11 cellular contexts compared by ENCODE assay signal in the genomic region with DNA sequence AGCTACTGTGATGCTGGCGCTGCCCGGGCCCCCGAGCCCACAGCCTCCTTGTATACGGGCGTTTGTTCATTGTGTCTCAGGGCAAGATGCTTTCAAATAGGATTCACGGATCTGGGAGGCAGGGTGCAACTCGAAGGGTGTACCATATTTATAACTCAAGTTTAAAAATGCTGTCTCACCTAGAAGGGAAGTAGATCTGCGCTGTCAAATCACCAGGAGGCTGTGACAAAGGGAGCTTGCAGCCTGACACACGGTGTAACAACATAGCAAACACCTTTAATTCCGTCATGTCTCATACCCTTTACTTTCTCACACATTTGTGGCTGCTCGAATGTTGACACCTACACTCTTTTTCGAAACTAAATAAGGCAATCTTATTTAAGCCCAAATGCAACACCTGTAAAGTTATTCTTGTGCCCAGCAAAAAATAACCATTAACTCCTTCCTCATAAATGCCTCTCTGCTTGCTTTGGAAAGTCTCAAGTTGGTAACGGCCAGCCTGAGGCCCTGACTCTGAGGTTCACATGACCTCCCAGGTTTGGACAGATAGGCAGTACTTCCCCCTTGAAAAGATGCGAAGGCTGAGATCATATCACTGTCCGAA. TPM values are rescaled to one million over a fixed set of nuclear protein-coding genes. Genes with fewer than 3 reads are reported as not detected.
DNase-seq lines count a peak whose midpoint lies in the region; ATAC-seq and TF ChIP-seq lines count a peak whose summit lies in the region.
"Had no signal": no experiment of that assay in that cellular context is flagged by ENCODE, and none has a peak within 500 bp of the region (broad histone marks: within the 10 kb centered on the region; RNA-seq: fewer than 3 reads in every experiment).

No MANE protein-coding gene starts in this region.

- H3K27ac Mint-ChIP-seq in dendritic cell treated with granulocyte-macrophage colony-stimulating factor and Interleukin-4, amounts not matched to agents 40 ng/mL and 50 ng/mL, for 4 days = no peak overlapping the region
- H3K27ac Mint-ChIP-seq in natural killer cell = no peak overlapping the region
- H3K27ac Mint-ChIP-seq: H9 had no signal

- H3K9me3 ChIP-seq in A673 (ENCODE audit: low read depth, low read length, poor library complexity, severe bottlenecking) = no peaks in the 10 kb centered on the region

- ATAC-seq in natural killer cell = peak; percentile 50 to 79 (median 57)

- no peak overlapping the region for H3K4me3 ChIP-seq in A673 (ENCODE audit: low read depth, low read length, poor library complexity, severe bottlenecking)

- DNase-seq in A673 (ENCODE audit: low spot score) (no peak), KBM-7 (peak; percentile 57), natural killer cell (peak; percentile 57), HuH-7 (ENCODE audit: low spot score) (no peak)
- DNase-seq in activated naive CD4-positive, alpha-beta T cell treated with anti-CD3 and anti-CD28 coated beads, Interleukin-2, amount 50 U/mL, for 16 hours = no peak
- DNase-seq in stimulated activated CD8-positive, alpha-beta memory T cell treated with anti-CD3 and anti-CD28 coated beads, Interleukin-4, amount 100 ng/mL, for 48 hours = no peak
- no peak for DNase-seq in stimulated activated CD4-positive, alpha-beta T cell treated with anti-CD3 and anti-CD28 coated beads, Interleukin-12 subunit alpha, Interleukin-12 subunit beta, amount 100 ng/mL, for 4 hours
- DNase-seq: Calu3, H9, NCI-H226 had no signal

- CTCF ChIA-PET in A673 (lab: Charles Lee) = no interaction called here

- H3K4me3 Mint-ChIP-seq in dendritic cell treated with granulocyte-macrophage colony-stimulating factor and Interleukin-4, amounts not matched to agents 40 ng/mL and 50 ng/mL, for 4 days = peak overlapping the region; percentile 86
- H3K4me3 Mint-ChIP-seq in natural killer cell = peak overlapping the region; percentile 95
- H3K4me3 Mint-ChIP-seq: H9 had no signal

- POLR2A ChIA-PET in A673 (lab: Charles Lee; ENCODE audit: low non-redundant PET) = no interaction called here

- TF ChIP-seq CTCF in A673 (conservative IDR thresholded peaks at IDR 0.05; ENCODE audit: low read depth, low read length) = no peak
- TF ChIP-seq CTCF in natural killer cell (IDR thresholded peaks at IDR 0.05) = no peak

- in situ Hi-C loops in KBM-7 (cut with MboI; ENCODE audit: low pct_unique_long_range_greater_than_20kb, low sequenced_read_pairs) = no loop called here

- H3K4me1 Mint-ChIP-seq in dendritic cell treated with granulocyte-macrophage colony-stimulating factor and Interleukin-4, amounts not matched to agents 40 ng/mL and 50 ng/mL, for 4 days (ENCODE audit: low read depth) = peaks cover 82% of the 10 kb centered on the region
- peaks cover 94 to 97% of the 10 kb centered on the region in 2 donors for H3K4me1 Mint-ChIP-seq in natural killer cell

- H3K27me3 ChIP-seq in A673 (replicated peaks; ENCODE audit: insufficient read depth, low read depth, low read length, poor library complexity) = no peaks in the 10 kb centered on the region

- peaks cover 99% of the 10 kb centered on the region for H3K4me1 ChIP-seq in A673 (ENCODE audit: insufficient read depth, low read length, poor library complexity, severe bottlenecking)

- BruUV-seq in A673 (replicated peaks; lab: Mats Ljungman, UMichigan) = no TSS peak

- H3K36me3 Mint-ChIP-seq in dendritic cell treated with granulocyte-macrophage colony-stimulating factor and Interleukin-4, amounts not matched to agents 40 ng/mL and 50 ng/mL, for 4 days (ENCODE audit: low read depth) = peaks cover 33% of the 10 kb centered on the region
- H3K36me3 Mint-ChIP-seq in natural killer cell = peaks cover 31% of the 10 kb centered on the region

- H3K9me3 Mint-ChIP-seq in dendritic cell treated with granulocyte-macrophage colony-stimulating factor and Interleukin-4, amounts not matched to agents 40 ng/mL and 50 ng/mL, for 4 days = no peaks in the 10 kb centered on the region
- H3K9me3 Mint-ChIP-seq in natural killer cell = peaks cover 0 to 3% of the 10 kb centered on the region in 2 donors

- intact Hi-C loops in A673 (cut with micrococcal nuclease; ENCODE audit: unreplicated experiment) (no loop called here), natural killer cell (cut with micrococcal nuclease) (loop anchor here (1.0 to 5.0 kb wide), 4 partner anchors 9 to 326 kb away; no protein-coding TSS in a partner anchor)
- intact Hi-C loops in dendritic cell treated with granulocyte-macrophage colony-stimulating factor and Interleukin-4, amounts not matched to agents 40 ng/mL and 50 ng/mL, for 4 days (cut with micrococcal nuclease) = no loop called here

- peaks cover 27% of the 10 kb centered on the region for H3K36me3 ChIP-seq in A673 (ENCODE audit: insufficient read depth, low read length, poor library complexity, severe bottlenecking)

- peak overlapping the region; percentile 98 for H3K27ac ChIP-seq in A673 (ENCODE audit: low read depth, low read length, poor library complexity, severe bottlenecking)

- no peaks in the 10 kb centered on the region for H3K27me3 Mint-ChIP-seq in dendritic cell treated with granulocyte-macrophage colony-stimulating factor and Interleukin-4, amounts not matched to agents 40 ng/mL and 50 ng/mL, for 4 days
- peaks cover 4 to 7% of the 10 kb centered on the region in 2 donors for H3K27me3 Mint-ChIP-seq in natural killer cell (ENCODE audit: low read depth in 2 of 2)

RNA-seq across cellular contexts. Expression of a gene that starts 11.7 kb away (rescaled TPM):
- total RNA-seq in A673 (2021) (146 TPM in 2 replicates), natural killer cell (1,000 to 10,000 TPM in 1 of 3 donors, 100 to 1,000 TPM in 2; 718 to 1,143 (median 944) TPM)

Comparison
In these comparisons a context has a peak if more than half of its experiments do, and no peak if none do; other contexts are left out.
1. DNase-seq: peak in KBM-7 (single experiment) and natural killer cell (single experiment); none in A673 (single experiment), activated naive CD4-positive, alpha-beta T cell treated with anti-CD3 and anti-CD28 coated beads, Interleukin-2, amount 50 U/mL, for 16 hours (single experiment), HuH-7 (single experiment), stimulated activated CD8-positive, alpha-beta memory T cell treated with anti-CD3 and anti-CD28 coated beads, Interleukin-4, amount 100 ng/mL, for 48 hours (single experiment) and stimulated activated CD4-positive, alpha-beta T cell treated with anti-CD3 and anti-CD28 coated beads, Interleukin-12 subunit alpha, Interleukin-12 subunit beta, amount 100 ng/mL, for 4 hours (single experiment).